Comparison of ENCODE assay signal across 14 cellular contexts in genomic region chr11:14015711-14016110, GRCh38. TPM values are rescaled to one million over a fixed set of nuclear protein-coding genes. Genes with fewer than 3 reads are reported as not detected.
DNase-seq lines count a peak whose midpoint lies in the region; ATAC-seq, FAIRE-seq and TF ChIP-seq lines count a peak whose summit lies in the region.
"Had no signal": no experiment of that assay in that cellular context is flagged by ENCODE, and none has a peak within 500 bp of the region (broad histone marks: within the 10 kb centered on the region; RNA-seq: fewer than 3 reads in every experiment).

No MANE protein-coding gene starts in this region.

- WGBS in SK-N-SH (ENCODE audit: low lambda C conversion rate) = 11% methylated on average over 4 of the region's 4 CpGs
- 26 to 35% (median 30%) methylated on average over 4 of the region's 4 CpGs for WGBS in adrenal gland, 4 donors

- peaks cover 2% of the 10 kb centered on the region for H3K27me3 Mint-ChIP-seq in activated CD8-positive, alpha-beta T cell treated with anti-CD3 and anti-CD28 coated beads, Interleukin-2, amount 10 ng/mL, durations not matched to agents 7 days and 5 days (ENCODE audit: low read depth)
- H3K27me3 Mint-ChIP-seq: naive thymus-derived CD8-positive, alpha-beta T cell had no signal

- no peaks in the 10 kb centered on the region for H3K9me3 ChIP-seq in SK-N-SH
- no peaks in the 10 kb centered on the region for H3K9me3 ChIP-seq in adrenal gland (replicated peaks in 1 of 3)

- no peaks in the 10 kb centered on the region for H3K4me1 Mint-ChIP-seq in activated CD8-positive, alpha-beta T cell treated with anti-CD3 and anti-CD28 coated beads, Interleukin-2, amount 10 ng/mL, durations not matched to agents 7 days and 5 days (ENCODE audit: low read depth)
- H3K4me1 Mint-ChIP-seq: naive thymus-derived CD8-positive, alpha-beta T cell had no signal

- no peak overlapping the region for H2AFZ ChIP-seq in SK-N-SH (ENCODE audit: low read depth)

- H3K4me3 Mint-ChIP-seq in activated CD8-positive, alpha-beta T cell treated with anti-CD3 and anti-CD28 coated beads, Interleukin-2, amount 10 ng/mL, durations not matched to agents 7 days and 5 days = no peak overlapping the region
- H3K4me3 Mint-ChIP-seq: naive thymus-derived CD8-positive, alpha-beta T cell had no signal

- H3K9me2 ChIP-seq in SK-N-SH = no peaks in the 10 kb centered on the region

- H3K9ac ChIP-seq in SK-N-SH = no peak overlapping the region

- no peak for TF ChIP-seq POLR2A in adrenal gland (IDR thresholded peaks at IDR 0.05)

- H3K4me3 ChIP-seq in SK-N-SH (ENCODE audit: low read depth in 2 of 2, low read length in 1 of 2) = no peak overlapping the region
- H3K4me3 ChIP-seq in adrenal gland = no peak overlapping the region

- no peak overlapping the region for H3K27ac ChIP-seq in SK-N-SH (ENCODE audit: low read depth in 2 of 2, low read length in 1 of 2)
- peak overlapping the region in 2 of 5 donors; percentile 22 to 51 for H3K27ac ChIP-seq in adrenal gland
- H3K27ac ChIP-seq: 22Rv1 had no signal

- intact Hi-C loops in adrenal gland (cut with DNase I) = no loop called here
- intact Hi-C loops in left ventricle myocardium superior (cut with micrococcal nuclease) = no loop called here

- no peak overlapping the region for H3K4me2 ChIP-seq in SK-N-SH

- no peaks in the 10 kb centered on the region for H3F3A ChIP-seq in SK-N-SH (replicated peaks; ENCODE audit: insufficient read depth)

- TF ChIP-seq RAD21 in SK-N-SH (IDR thresholded peaks at IDR 0.05; ENCODE audit: low read length) = no peak

- H3K27ac Mint-ChIP-seq in activated CD8-positive, alpha-beta T cell treated with anti-CD3 and anti-CD28 coated beads, Interleukin-2, amount 10 ng/mL, durations not matched to agents 7 days and 5 days = no peak overlapping the region

- no peak for TF ChIP-seq EP300 in SK-N-SH (IDR thresholded peaks at IDR 0.05; ENCODE audit: borderline replicate concordance in 1 of 2, low read depth in 1 of 2, low read length in 1 of 2)

- CTCF ChIA-PET in SK-N-SH (lab: Yijun Ruan, JAX) = interaction anchor here (1.5 kb wide), 1 partner anchor 243 kb away, joined by 3 read pairs; no protein-coding TSS in a partner anchor
- CTCF ChIA-PET in activated CD8-positive, alpha-beta T cell treated with anti-CD3 and anti-CD28 coated beads, Interleukin-2, amount 10 ng/mL, durations not matched to agents 7 days and 5 days (lab: Charles Lee) = no interaction called here

- H3K27me3 ChIP-seq in SK-N-SH (ENCODE audit: insufficient read depth) (no peaks in the 10 kb centered on the region), adrenal gland (no peaks in the 10 kb centered on the region)

- H3K36me3 Mint-ChIP-seq in activated CD8-positive, alpha-beta T cell treated with anti-CD3 and anti-CD28 coated beads, Interleukin-2, amount 10 ng/mL, durations not matched to agents 7 days and 5 days (ENCODE audit: low read depth) = no peaks in the 10 kb centered on the region
- H3K36me3 Mint-ChIP-seq: naive thymus-derived CD8-positive, alpha-beta T cell had no signal

- H3K79me2 ChIP-seq in SK-N-SH (ENCODE audit: insufficient read depth) = no peaks in the 10 kb centered on the region

- H3K4me1 ChIP-seq in SK-N-SH (ENCODE audit: control insufficient read depth in 1 of 2, insufficient read depth in 2 of 2, low read depth in 1 of 2, low read length in 1 of 2) = no peaks in the 10 kb centered on the region
- peaks cover 9 to 13% of the 10 kb centered on the region in 2 donors for H3K4me1 ChIP-seq in adrenal gland (replicated peaks in 1 of 2)

- no peak for TF ChIP-seq CTCF in SK-N-SH (IDR thresholded peaks at IDR 0.05)
- no peak for TF ChIP-seq CTCF in adrenal gland (IDR thresholded peaks at IDR 0.05)

- DNase-seq in SK-N-SH (no peak), adrenal gland (peak; percentile 29 to 72 (median 63)), left ventricle myocardium superior (no peak), urothelium cell line (ENCODE audit: low spot score) (peak; percentile 66)
- DNase-seq in activated CD8-positive, alpha-beta T cell treated with anti-CD3 and anti-CD28 coated beads, Interleukin-2, amount 10 ng/mL, durations not matched to agents 7 days and 5 days = no peak
- DNase-seq: activated naive CD4-positive, alpha-beta T cell treated with Interleukin-2 at 50 U/mL for 16 hours; GF-D8; naive thymus-derived CD8-positive, alpha-beta T cell; stimulated activated CD4-positive, alpha-beta T cell treated with anti-CD3 and anti-CD28 coated beads, Interleukin-2, amount 100 ng/mL, for 24 hours had no signal

- ATAC-seq in SK-N-SH treated with all-trans-retinoic acid at 6 μM for 48 hours (no peak), left ventricle myocardium superior (peak; percentile 72), HG02798 (IDR thresholded peaks at IDR 0.05; ENCODE audit: poor library complexity, unreplicated experiment) (no peak), GM18519 (IDR thresholded peaks at IDR 0.05; ENCODE audit: low FRiP score, unreplicated experiment) (no peak)
- no peak for ATAC-seq in activated CD8-positive, alpha-beta T cell treated with anti-CD3 and anti-CD28 coated beads, Interleukin-2, amount 10 ng/mL, durations not matched to agents 7 days and 5 days
- ATAC-seq: activated CD4-positive, CD25-positive, alpha-beta regulatory T cell treated with anti-CD3 and anti-CD28 coated beads, Interleukin-2, amount 50 U/mL, for 24 hours; naive thymus-derived CD8-positive, alpha-beta T cell had no signal

- H3K36me3 ChIP-seq in SK-N-SH (replicated peaks in 1 of 2; ENCODE audit: control insufficient read depth in 1 of 2, insufficient read depth in 2 of 2, low read length in 1 of 2) (no peaks in the 10 kb centered on the region), adrenal gland (replicated peaks in 1 of 2) (no peaks in the 10 kb centered on the region)

- no peak for FAIRE-seq in urothelium cell line (lab: Jason Lieb, UNC)

- no peaks in the 10 kb centered on the region for H4K20me1 ChIP-seq in SK-N-SH (ENCODE audit: insufficient read depth)

- POLR2A ChIA-PET in SK-N-SH (lab: Yijun Ruan, JAX) = no interaction called here
- POLR2A ChIA-PET in activated CD8-positive, alpha-beta T cell treated with anti-CD3 and anti-CD28 coated beads, Interleukin-2, amount 10 ng/mL, durations not matched to agents 7 days and 5 days (lab: Charles Lee) = no interaction called here

- no peaks in the 10 kb centered on the region for H3K9me3 Mint-ChIP-seq in activated CD8-positive, alpha-beta T cell treated with anti-CD3 and anti-CD28 coated beads, Interleukin-2, amount 10 ng/mL, durations not matched to agents 7 days and 5 days (ENCODE audit: insufficient read depth)
- H3K9me3 Mint-ChIP-seq: naive thymus-derived CD8-positive, alpha-beta T cell had no signal

TF ChIP-seq in SK-N-SH treated with all-trans-retinoic acid at 6 μM for 48 hours, 23 proteins besides CTCF, POLR2A, EP300 and RAD21:
- peak; percentile 5; the same call in 1 of the 2 replicates for TF ChIP-seq ISL1 (CRISPR knock-in tag; IDR thresholded peaks at IDR 0.05)
- no peak for TF ChIP-seq ZNF8 (CRISPR knock-in tag; IDR thresholded peaks at IDR 0.05)

TF ChIP-seq in SK-N-SH, 30 proteins besides CTCF, POLR2A, EP300 and RAD21 (continues in another document):
- TF ChIP-seq JUND (IDR thresholded peaks at IDR 0.05) = no peak
- no peak for TF ChIP-seq PBX3 (IDR thresholded peaks at IDR 0.05)
- no peak for TF ChIP-seq NRF1 (IDR thresholded peaks at IDR 0.05; ENCODE audit: low read depth, low read length)
- TF ChIP-seq FOXJ3 (CRISPR knock-in tag; IDR thresholded peaks at IDR 0.05) = no peak
- no peak for TF ChIP-seq RFX5 (IDR thresholded peaks at IDR 0.05; ENCODE audit: low read length)
- TF ChIP-seq RXRA (IDR thresholded peaks at IDR 0.05; ENCODE audit: borderline replicate concordance, low read depth) = no peak
- TF ChIP-seq ELF1 (IDR thresholded peaks at IDR 0.05) = no peak
- TF ChIP-seq GABPA (IDR thresholded peaks at IDR 0.05; ENCODE audit: low read depth) = no peak
- no peak for TF ChIP-seq POLR2AphosphoS5 (IDR thresholded peaks at IDR 0.05; ENCODE audit: low read depth, low read length)
- no peak for TF ChIP-seq USF2 (IDR thresholded peaks at IDR 0.05; ENCODE audit: borderline replicate concordance, low read depth, low read length)
- no peak for TF ChIP-seq USF1 (IDR thresholded peaks at IDR 0.05; ENCODE audit: borderline replicate concordance, low read depth)
- TF ChIP-seq FOSL2 (IDR thresholded peaks at IDR 0.05; ENCODE audit: borderline replicate concordance, low read depth) = no peak
- TF ChIP-seq CHD2 (IDR thresholded peaks at IDR 0.05; ENCODE audit: low read length, partially characterized antibody) = no peak

RNA-seq across cellular contexts. Expression of gene SPON1, which starts 53.2 kb away (rescaled TPM):
- polyA plus RNA-seq in SK-N-SH (2012; rRNA removed) (not detected in 2 replicates), adrenal gland (10 to 100 TPM in 1 of 3 donors, 1 to 10 TPM in 2; 6.9 to 27.2 (median 9.0) TPM)
- not detected in 2 replicates for polyA plus RNA-seq in SK-N-SH (2012; cell fraction: cytosol; rRNA removed)
- 0.01 TPM in 1 of 2 replicates, not detected in the other for polyA plus RNA-seq in SK-N-SH (2012; cell fraction: nucleus; rRNA removed)
- total RNA-seq in adrenal gland (100 to 1,000 TPM in 1 of 8 donors, 10 to 100 TPM in 7; 28.7 to 116 (median 43.9) TPM), left ventricle myocardium superior (3.4 TPM)
- under 1 TPM; 0.42 to 0.47 TPM for total RNA-seq in activated CD8-positive, alpha-beta T cell treated with anti-CD3 and anti-CD28 coated beads, Interleukin-2, amount 10 ng/mL, durations not matched to agents 7 days and 5 days

Comparison
In these comparisons a context has a peak if more than half of its experiments do, and no peak if none do; other contexts are left out.
1. DNase-seq: peak in adrenal gland (7 of 7) and urothelium cell line (single experiment); none in SK-N-SH (single experiment), left ventricle myocardium superior (single experiment) and activated CD8-positive, alpha-beta T cell treated with anti-CD3 and anti-CD28 coated beads, Interleukin-2, amount 10 ng/mL, durations not matched to agents 7 days and 5 days (single experiment).